Comparison of ENCODE assay signal across 17 cellular contexts in genomic region chr11:122895591-122895990, GRCh38. TPM values are rescaled to one million over a fixed set of nuclear protein-coding genes. Genes with fewer than 3 reads are reported as not detected.
DNase-seq lines count a peak whose midpoint lies in the region; ATAC-seq and TF ChIP-seq lines count a peak whose summit lies in the region.
"Had no signal": no experiment of that assay in that cellular context is flagged by ENCODE, and none has a peak within 500 bp of the region (broad histone marks: within the 10 kb centered on the region; RNA-seq: fewer than 3 reads in every experiment).

No MANE protein-coding gene starts in this region.

- no peaks in the 10 kb centered on the region for H3K9me3 Mint-ChIP-seq in activated CD4-positive, alpha-beta T cell treated with anti-CD3 and anti-CD28 coated beads for 36 hours (ENCODE audit: low read depth)
- H3K9me3 Mint-ChIP-seq: T-helper 2 cell treated with Interferon-gamma antibody and Interleukin-4, amounts not matched to agents 5 μg/mL and 100 μg/mL, for 36 hours had no signal

- POLR2A ChIA-PET in activated CD4-positive, alpha-beta T cell treated with anti-CD3 and anti-CD28 coated beads for 36 hours (lab: Charles Lee), result no interaction called here
- POLR2A ChIA-PET in HEK293T (lab: Yijun Ruan, JAX), result no interaction called here

- H3K27me3 Mint-ChIP-seq in activated CD4-positive, alpha-beta T cell treated with anti-CD3 and anti-CD28 coated beads for 36 hours, result no peaks in the 10 kb centered on the region

- peaks cover 2% of the 10 kb centered on the region for H3K4me1 Mint-ChIP-seq in activated CD4-positive, alpha-beta T cell treated with anti-CD3 and anti-CD28 coated beads for 36 hours

- H3K27ac Mint-ChIP-seq in activated CD4-positive, alpha-beta T cell treated with anti-CD3 and anti-CD28 coated beads for 36 hours, result no peak overlapping the region
- H3K27ac Mint-ChIP-seq: HFFc6; T-helper 2 cell treated with Interferon-gamma antibody and Interleukin-4, amounts not matched to agents 5 μg/mL and 100 μg/mL, for 36 hours had no signal

- CTCF ChIA-PET in activated CD4-positive, alpha-beta T cell treated with anti-CD3 and anti-CD28 coated beads for 36 hours (lab: Charles Lee), result interaction anchor here (1.7 kb wide), 1 partner anchor 127 kb away, joined by 5 read pairs; no protein-coding TSS in a partner anchor
- CTCF ChIA-PET in HEK293T (lab: Yijun Ruan, JAX), result no interaction called here

- H3K36me3 Mint-ChIP-seq in activated CD4-positive, alpha-beta T cell treated with anti-CD3 and anti-CD28 coated beads for 36 hours (ENCODE audit: low read depth), result no peaks in the 10 kb centered on the region

- no peak overlapping the region for H3K4me3 Mint-ChIP-seq in activated CD4-positive, alpha-beta T cell treated with anti-CD3 and anti-CD28 coated beads for 36 hours
- H3K4me3 Mint-ChIP-seq: HFFc6; T-helper 2 cell treated with Interferon-gamma antibody and Interleukin-4, amounts not matched to agents 5 μg/mL and 100 μg/mL, for 36 hours had no signal

- ATAC-seq in activated CD4-positive, alpha-beta T cell treated with anti-CD3 and anti-CD28 coated beads for 36 hours, result peak; percentile 57
- ATAC-seq: activated CD4-positive, CD25-positive, alpha-beta regulatory T cell treated with anti-CD3 and anti-CD28 coated beads, Interleukin-2, amount 50 U/mL, for 24 hours; left colon had no signal

- DNase-seq in activated CD4-positive, alpha-beta T cell treated with anti-CD3 and anti-CD28 coated beads for 36 hours, result no peak
- DNase-seq in activated CD4-positive, alpha-beta T cell treated with anti-CD3 and anti-CD28 coated beads, Interleukin-2, amount 50 U/mL, for 48 hours, result no peak
- DNase-seq in NCI-H1417 (lab: John Stamatoyannopoulos, UW) (peak; percentile 56 to 95 (median 58)), NCI-H345 treated with DMSO at 0.1 percent for 48 hours (lab: John Stamatoyannopoulos, UW; ENCODE audit: unreplicated experiment) (peak; percentile 85), foreskin melanocyte (peak; percentile 38), GDM1 (lab: John Stamatoyannopoulos, UW) (no peak), Kasumi-1 (lab: John Stamatoyannopoulos, UW) (no peak), HEK293T (ENCODE audit: extremely low spot score) (no peak)
- DNase-seq: DMS 273 treated with DMSO at 0.1 percent for 48 hours; HFFc6; left colon; NCI-H446; SHP77 treated with DMSO at 0.1 percent for 48 hours; stimulated activated naive CD4-positive, alpha-beta T cell had no signal

- intact Hi-C loops in activated CD4-positive, alpha-beta T cell treated with anti-CD3 and anti-CD28 coated beads for 36 hours (cut with DNase I, micrococcal nuclease), result no loop called here

TF ChIP-seq in HEK293T, 16 proteins besides CTCF, POLR2A, EP300 and RAD21:
- TF ChIP-seq SUZ12 (IDR thresholded peaks at IDR 0.05) (no peak), ZNF384 (IDR thresholded peaks at IDR 0.05) (no peak), LEF1 (IDR thresholded peaks at IDR 0.05; ENCODE audit: borderline replicate concordance) (no peak), ARNT (IDR thresholded peaks at IDR 0.05) (no peak), PKNOX1 (IDR thresholded peaks at IDR 0.05) (no peak), HDGF (IDR thresholded peaks at IDR 0.05; ENCODE audit: borderline replicate concordance) (no peak), FOXM1 (IDR thresholded peaks at IDR 0.05; ENCODE audit: borderline replicate concordance) (no peak)
TF ChIP-seq in HEK293T: peak in this region for 0.

RNA-seq across cellular contexts. Expression of gene JHY, which starts 13.0 kb away (rescaled TPM):
- total RNA-seq in activated CD4-positive, alpha-beta T cell treated with anti-CD3 and anti-CD28 coated beads for 36 hours, result 1 to 10 TPM; 2.4 to 3.2 TPM

RNA-seq across cellular contexts. Expression of gene CRTAM, which starts 57.3 kb away (rescaled TPM):
- total RNA-seq in activated CD4-positive, alpha-beta T cell treated with anti-CD3 and anti-CD28 coated beads for 36 hours, result under 1 TPM; 0.32 to 0.39 TPM
- total RNA-seq: HFFc6, MCF 10A had no signal

Comparison
In these comparisons a context has a peak if more than half of its experiments do, and no peak if none do; other contexts are left out.
1. DNase-seq: peak in NCI-H1417 (3 of 3), NCI-H345 treated with DMSO at 0.1 percent for 48 hours (single experiment) and foreskin melanocyte (single experiment); none in activated CD4-positive, alpha-beta T cell treated with anti-CD3 and anti-CD28 coated beads for 36 hours (single experiment), activated CD4-positive, alpha-beta T cell treated with anti-CD3 and anti-CD28 coated beads, Interleukin-2, amount 50 U/mL, for 48 hours (0 of 2), GDM1 (single experiment), Kasumi-1 (0 of 2) and HEK293T (single experiment).